ENCODE assay signal across 1 cellular context in the genomic region with DNA sequence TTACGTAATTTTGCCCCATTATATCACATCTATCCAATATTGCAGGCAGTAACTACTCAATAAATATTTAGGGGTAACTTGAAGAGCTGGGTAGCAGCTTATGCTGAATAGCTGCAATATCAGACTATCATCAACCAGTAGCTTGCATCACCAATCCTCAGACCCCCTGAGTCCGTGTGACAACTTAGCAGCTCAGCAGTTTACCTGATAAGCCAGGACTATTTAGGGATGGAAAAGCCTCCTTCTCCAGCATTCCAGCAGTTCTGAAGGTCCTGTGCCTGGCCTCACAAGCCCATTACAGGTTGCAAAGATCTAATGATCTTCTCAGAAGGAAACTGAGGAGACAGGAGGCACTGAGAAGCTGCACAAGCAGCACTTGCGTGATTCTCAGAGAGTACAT.
TF ChIP-seq lines count a peak whose summit lies in the region.

No MANE protein-coding gene starts in this region.

TF ChIP-seq in H1, 55 proteins besides CTCF, POLR2A, EP300 and RAD21 (continued from another document):
- TF ChIP-seq KDM5A (IDR thresholded peaks at IDR 0.05; ENCODE audit: low read length) = no peak
- TF ChIP-seq, protein P1, sequence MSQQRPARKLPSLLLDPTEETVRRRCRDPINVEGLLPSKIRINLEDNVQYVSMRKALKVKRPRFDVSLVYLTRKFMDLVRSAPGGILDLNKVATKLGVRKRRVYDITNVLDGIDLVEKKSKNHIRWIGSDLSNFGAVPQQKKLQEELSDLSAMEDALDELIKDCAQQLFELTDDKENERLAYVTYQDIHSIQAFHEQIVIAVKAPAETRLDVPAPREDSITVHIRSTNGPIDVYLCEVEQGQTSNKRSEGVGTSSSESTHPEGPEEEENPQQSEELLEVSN (IDR thresholded peaks at IDR 0.05) = no peak
- TF ChIP-seq SP1 (IDR thresholded peaks at IDR 0.05; ENCODE audit: low read depth, low read length) = no peak
- TF ChIP-seq RNF2 (IDR thresholded peaks at IDR 0.05; ENCODE audit: borderline replicate concordance, low read depth, low read length, missing control alignments, poor library complexity, severe bottlenecking) = no peak
- no peak for TF ChIP-seq MAFK (IDR thresholded peaks at IDR 0.05; ENCODE audit: low read depth, low read length)
